In the genomic region with DNA sequence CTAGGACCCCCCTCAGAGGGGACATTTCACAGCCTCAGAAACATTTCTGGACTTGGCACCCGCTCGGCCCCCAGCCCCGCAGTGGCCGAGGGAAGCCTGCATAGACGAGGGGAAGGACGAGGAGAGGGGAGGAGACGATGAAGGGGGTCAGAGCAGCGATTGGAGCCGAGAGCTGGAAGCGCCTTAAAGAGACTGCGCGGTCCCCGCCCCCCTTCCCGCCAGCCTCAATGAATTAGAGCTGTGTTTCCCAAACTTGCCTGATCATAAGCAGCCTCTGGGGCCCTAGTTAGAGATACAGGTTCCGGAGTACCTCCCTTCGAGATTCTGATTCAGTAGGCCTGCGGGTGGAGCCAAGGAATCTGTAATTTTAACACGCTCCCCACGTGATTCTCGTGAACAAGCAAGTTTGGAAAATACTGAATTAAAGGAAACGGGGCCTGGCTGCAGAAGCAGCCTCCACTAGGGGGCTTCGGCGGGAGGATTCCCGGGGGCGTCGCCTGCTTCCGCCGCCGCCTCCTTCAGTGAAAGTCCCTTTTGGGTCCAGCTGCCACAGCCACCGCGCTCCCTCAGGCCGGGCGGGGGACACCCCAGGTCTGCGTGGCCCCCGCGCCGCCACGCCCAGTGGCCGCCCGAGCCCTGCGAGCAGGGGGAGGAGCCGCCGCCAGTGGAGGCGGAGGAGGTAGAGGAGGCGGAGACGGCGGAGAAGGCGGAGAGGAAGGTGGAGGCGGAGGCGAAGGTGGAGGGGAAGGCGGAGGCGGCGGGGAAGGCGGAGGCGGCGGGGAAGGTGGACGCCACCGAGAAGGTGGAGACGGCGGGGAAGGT, we compare ENCODE assay signal across 8 cellular contexts. TPM values are rescaled to one million over a fixed set of nuclear protein-coding genes. Genes with fewer than 3 reads are reported as not detected.
DNase-seq lines count a peak whose midpoint lies in the region; ATAC-seq and TF ChIP-seq lines count a peak whose summit lies in the region.

USP27X (plus strand) TSS at position 651 of the 822 bp plus-strand sequence. CDS start 824 bp downstream, outside the sequence.

- H3K9me3 ChIP-seq in BLaER1 (no peaks in the 10 kb centered on the region), right lobe of liver (no peaks in the 10 kb centered on the region)

- H3K4me1 Mint-ChIP-seq in dendritic cell treated with granulocyte-macrophage colony-stimulating factor and Interleukin-4, amounts not matched to agents 40 ng/mL and 50 ng/mL, for 4 days (ENCODE audit: low read depth), result peaks cover 28% of the 10 kb centered on the region

- peak within 1 kb of the TSS; percentile 77 for H3K4me3 Mint-ChIP-seq in dendritic cell treated with granulocyte-macrophage colony-stimulating factor and Interleukin-4, amounts not matched to agents 40 ng/mL and 50 ng/mL, for 4 days

- H3K36me3 Mint-ChIP-seq in dendritic cell treated with granulocyte-macrophage colony-stimulating factor and Interleukin-4, amounts not matched to agents 40 ng/mL and 50 ng/mL, for 4 days (ENCODE audit: low read depth), result no peaks in the 10 kb centered on the region

- no peaks in the 10 kb centered on the region for H3K9me3 Mint-ChIP-seq in dendritic cell treated with granulocyte-macrophage colony-stimulating factor and Interleukin-4, amounts not matched to agents 40 ng/mL and 50 ng/mL, for 4 days

- H3K4me3 ChIP-seq in BLaER1 (peak within 1 kb of the TSS; percentile 71), right lobe of liver (peak within 1 kb of the TSS; percentile 42 to 64 (median 55))

- ATAC-seq in HG03442 (IDR thresholded peaks at IDR 0.05; ENCODE audit: unreplicated experiment) (peak; percentile 87), right lobe of liver (peak; percentile 85 to 92 (median 90))

- DNase-seq in GM19240 (ENCODE audit: insufficient read length, low spot score), result peak; percentile 18
- peak; percentile 54 to 81 for DNase-seq in NCI-H526 (lab: John Stamatoyannopoulos, UW)
- DNase-seq in activated CD4-positive, alpha-beta T cell treated with anti-CD3 and anti-CD28 coated beads, Interleukin-2, amount 50 U/mL, for 24 hours (ENCODE audit: low read depth in 1 of 2, low spot score in 1 of 2), result peak; percentile 40 to 43
- peak; percentile 78 to 85 (median 81) for DNase-seq in right lobe of liver
- DNase-seq in stimulated activated CD4-positive, alpha-beta T cell treated with anti-CD3 and anti-CD28 coated beads, Interleukin-4, amount 100 ng/mL, for 24 hours, result peak; percentile 63

- TF ChIP-seq CTCF in right lobe of liver (IDR thresholded peaks at IDR 0.05), result peak; percentile 29 to 49 (median 36)

- H3K4me1 ChIP-seq in BLaER1 (peaks cover 40% of the 10 kb centered on the region; the same call in 1 of the 2 replicates), right lobe of liver (peaks cover 0 to 13% (median 0%) of the 10 kb centered on the region in 4 donors)

- H3K27me3 ChIP-seq in BLaER1 (peaks cover 41% of the 10 kb centered on the region), right lobe of liver (no peaks in the 10 kb centered on the region)

- WGBS in right lobe of liver (ENCODE audit: insufficient coverage, low coverage, low lambda C conversion rate, missing lambda C conversion rate), result 24% methylated on average over 47 of the region's 60 CpGs

- H3K27ac ChIP-seq in BLaER1 (peak within 1 kb of the TSS; percentile 64), right lobe of liver (peak within 1 kb of the TSS; percentile 34 to 54 (median 37))

- H3K27me3 Mint-ChIP-seq in dendritic cell treated with granulocyte-macrophage colony-stimulating factor and Interleukin-4, amounts not matched to agents 40 ng/mL and 50 ng/mL, for 4 days, result no peaks in the 10 kb centered on the region

- peak; percentile 58 for TF ChIP-seq POLR2A in right lobe of liver (IDR thresholded peaks at IDR 0.05)

- intact Hi-C loops in dendritic cell treated with granulocyte-macrophage colony-stimulating factor and Interleukin-4, amounts not matched to agents 40 ng/mL and 50 ng/mL, for 4 days (cut with micrococcal nuclease), result no loop called here
- intact Hi-C loops in right lobe of liver (cut with DNase I), result no loop called here

- no peaks in the 10 kb centered on the region for H3K36me3 ChIP-seq in BLaER1
- no peaks in the 10 kb centered on the region for H3K36me3 ChIP-seq in right lobe of liver

- H4K20me1 ChIP-seq in BLaER1, result peaks cover 8% of the 10 kb centered on the region; the same call in 1 of the 2 replicates

- peak within 1 kb of the TSS; percentile 77 for H3K27ac Mint-ChIP-seq in dendritic cell treated with granulocyte-macrophage colony-stimulating factor and Interleukin-4, amounts not matched to agents 40 ng/mL and 50 ng/mL, for 4 days

- H3K9ac ChIP-seq in BLaER1, result peak within 1 kb of the TSS; percentile 73

- peak within 1 kb of the TSS; percentile 78 for H3K4me2 ChIP-seq in BLaER1

RNA-seq across cellular contexts. Expression of gene USP27X, which starts in this region (rescaled TPM):
- total RNA-seq in right lobe of liver, result 1 to 10 TPM in 4 of 6 experiments, under 1 TPM in 2; 0.68 to 1.5 (median 1.2) TPM

Comparison
In these comparisons a context has a peak if more than half of its experiments do, and no peak if none do; other contexts are left out.
1. Peak in every context shown above with its lines: DNase-seq, ATAC-seq, H3K4me3 ChIP-seq and H3K27ac ChIP-seq.
2. DNase-seq: peak in every context shown above with its lines; median percentile 81 in right lobe of liver; 68 in NCI-H526; 63 in stimulated activated CD4-positive, alpha-beta T cell treated with anti-CD3 and anti-CD28 coated beads, Interleukin-4, amount 100 ng/mL, for 24 hours; 42 in activated CD4-positive, alpha-beta T cell treated with anti-CD3 and anti-CD28 coated beads, Interleukin-2, amount 50 U/mL, for 24 hours; 18 in GM19240.